17 cellular contexts compared by ENCODE assay signal in genomic region chr17:62587554-62587953, GRCh38. TPM values are rescaled to one million over a fixed set of nuclear protein-coding genes. Genes with fewer than 3 reads are reported as not detected.
DNase-seq lines count a peak whose midpoint lies in the region; ATAC-seq lines count a peak whose summit lies in the region.
"Had no signal": no experiment of that assay in that cellular context is flagged by ENCODE, and none has a peak within 500 bp of the region (broad histone marks: within the 10 kb centered on the region; RNA-seq: fewer than 3 reads in every experiment).

No MANE protein-coding gene starts in this region.

- peaks cover 30 to 62% of the 10 kb centered on the region in 2 donors for H3K36me3 Mint-ChIP-seq in CD4-positive, alpha-beta memory T cell

- H3K9me3 Mint-ChIP-seq in CD4-positive, alpha-beta memory T cell = peaks cover 0 to 2% (median 0%) of the 10 kb centered on the region in 8 donors

- POLR2A ChIA-PET in CD4-positive, alpha-beta memory T cell (lab: Charles Lee; ENCODE audit: partially characterized antibody) = no interaction called here

- DNase-seq in DMS79 (lab: John Stamatoyannopoulos, UW) (peak; percentile 7), LHCN-M2 (ENCODE audit: low read depth) (peak; percentile 41), epidermal melanocyte (ENCODE audit: insufficient read length, low spot score) (peak; percentile 19), myocyte (ENCODE audit: low read depth) (peak; percentile 12), posterior vena cava (ENCODE audit: low spot score) (no peak)
- DNase-seq in CD4-positive, alpha-beta memory T cell = no peak
- DNase-seq: activated effector memory CD4-positive, alpha-beta T cell treated with Interleukin-2 at 50 U/mL for 16 hours; BE2C; GF-D8; glutamatergic neuron; NCI-H2227 treated with DMSO at 0.1 percent for 48 hours; stimulated activated CD4-positive, alpha-beta T cell treated with anti-CD3 and anti-CD28 coated beads, Interleukin-1b, Interleukin-23, amount 100 ng/mL, for 48 hours; stimulated activated naive CD4-positive, alpha-beta T cell treated with Interleukin-2 at 50 U/mL for 16 hours; SW 1271; tibial artery had no signal

- H3K36me3 ChIP-seq in CD4-positive, alpha-beta memory T cell (ENCODE audit: insufficient read depth, low read length) = peaks cover 32% of the 10 kb centered on the region

- no peak overlapping the region for H3K27ac ChIP-seq in CD4-positive, alpha-beta memory T cell (ENCODE audit: low read depth, low read length)
- H3K27ac ChIP-seq: RWPE1, tibial artery had no signal

- no peak for ATAC-seq in HG02623 (IDR thresholded peaks at IDR 0.05; ENCODE audit: unreplicated experiment)

- H3K9me3 ChIP-seq in CD4-positive, alpha-beta memory T cell (ENCODE audit: control insufficient read depth in 1 of 2, low read length in 2 of 2) = no peaks in the 10 kb centered on the region
- H3K9me3 ChIP-seq: BE2C, tibial artery had no signal

- H3K27ac Mint-ChIP-seq in CD4-positive, alpha-beta memory T cell = peak overlapping the region in 1 of 7 donors; percentile 12

- H3K27me3 Mint-ChIP-seq in CD4-positive, alpha-beta memory T cell = no peaks in the 10 kb centered on the region

- no peaks in the 10 kb centered on the region for H3K27me3 ChIP-seq in CD4-positive, alpha-beta memory T cell (ENCODE audit: insufficient read depth, low read length)
- H3K27me3 ChIP-seq: BE2C, tibial artery had no signal

- CTCF ChIA-PET in CD4-positive, alpha-beta memory T cell (lab: Charles Lee; ENCODE audit: partially characterized antibody) = no interaction called here

- peaks cover 0 to 1% (median under 1%) of the 10 kb centered on the region in 4 donors for H3K4me1 Mint-ChIP-seq in CD4-positive, alpha-beta memory T cell

- no peak overlapping the region for H3K4me3 ChIP-seq in CD4-positive, alpha-beta memory T cell (ENCODE audit: low read length in 2 of 2)
- H3K4me3 ChIP-seq: tibial artery had no signal

- no peak overlapping the region for H3K4me3 Mint-ChIP-seq in CD4-positive, alpha-beta memory T cell

- intact Hi-C loops in CD4-positive, alpha-beta memory T cell (cut with micrococcal nuclease) = no loop called here
- intact Hi-C loops in posterior vena cava (cut with DNase I) = no loop called here

- no peaks in the 10 kb centered on the region for H3K4me1 ChIP-seq in CD4-positive, alpha-beta memory T cell (ENCODE audit: insufficient read depth, low read length)
- H3K4me1 ChIP-seq: BE2C, tibial artery had no signal

RNA-seq across cellular contexts. Expression of gene MRC2, which starts 39.9 kb away (rescaled TPM):
- total RNA-seq in LHCN-M2 (2014; rRNA removed) (210 and 281 TPM in 2 replicates), myocyte (143 and 161 TPM in 2 replicates), posterior vena cava (100 to 1,000 TPM in 1 of 2 donors, 10 to 100 TPM in 1; 60.3 to 130 TPM)
- 150 TPM for polyA plus RNA-seq in LHCN-M2 (2012)
- polyA plus RNA-seq in myocyte (2012) = 664 TPM
- total RNA-seq in CD4-positive, alpha-beta memory T cell = 1 to 10 TPM; 6.7 to 8.7 TPM
- polyA plus RNA-seq in CD4-positive, alpha-beta memory T cell = under 1 TPM in 1 of 2 donors, not detected in 1; 0.71 TPM

Comparison
In these comparisons a context has a peak if more than half of its experiments do, and no peak if none do; other contexts are left out.
1. DNase-seq: peak in DMS79 (single experiment), LHCN-M2 (single experiment), epidermal melanocyte (single experiment) and myocyte (single experiment); none in CD4-positive, alpha-beta memory T cell (0 of 5) and posterior vena cava (single experiment).
2. RNA of gene MRC2, which starts 39.9 kb away (total RNA-seq): 210 to 281 TPM in LHCN-M2, 143 to 161 TPM in myocyte and 60.3 to 130 TPM in posterior vena cava; 6.7 to 8.7 TPM in CD4-positive, alpha-beta memory T cell; every median in the first group is over 4 times any median in the second.